ENCODE assay signal across 7 cellular contexts in the genomic region with DNA sequence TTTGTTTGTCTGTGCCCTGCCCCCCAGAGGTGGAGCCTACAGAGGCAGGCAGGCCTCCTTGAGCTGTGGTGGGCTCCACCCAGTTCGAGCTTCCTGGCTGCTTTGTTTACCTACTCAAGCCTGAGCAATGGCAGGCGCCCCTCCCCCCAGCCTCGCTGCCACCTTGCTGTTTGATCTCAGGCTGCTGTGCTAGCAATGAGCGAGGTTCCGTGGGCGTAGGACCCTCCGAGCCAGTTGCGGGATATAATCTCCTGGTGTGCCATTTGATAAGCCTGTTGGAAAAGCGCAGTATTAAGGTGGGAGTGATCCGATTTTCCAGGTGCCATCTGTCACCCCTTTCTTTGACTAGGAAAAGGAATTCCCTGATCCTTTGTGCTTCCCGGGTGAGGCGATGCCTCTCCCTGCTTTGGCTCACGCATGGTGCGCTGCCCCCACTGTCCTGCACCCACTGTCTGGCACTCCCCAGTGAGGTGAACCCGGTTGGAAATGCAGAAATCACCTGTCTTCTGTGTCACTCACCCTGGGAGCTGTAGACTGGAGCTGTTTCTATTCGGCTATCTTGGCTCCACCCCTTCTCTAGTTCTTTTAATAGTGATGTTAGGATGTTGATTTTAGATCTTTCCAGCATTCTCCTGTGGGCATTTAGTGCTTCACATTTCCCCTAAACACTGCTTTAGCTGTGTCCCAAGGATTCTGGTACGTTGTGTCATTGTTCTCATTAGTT.
A peak's percentile ranks its signal among the peaks of the same experiment; 100 is the strongest.
DNase-seq lines count a peak whose midpoint lies in the region; FAIRE-seq and TF ChIP-seq lines count a peak whose summit lies in the region.
"Not testable (repeated sequence)": the region's sequence is repeated elsewhere in the genome, so short reads cannot be mapped to it uniquely, and the experiment has no call there.

No MANE protein-coding gene starts in this region.

- H4K91ac ChIP-seq in H1 (replicated peaks; ENCODE audit: insufficient read length, low read length): not testable (repeated sequence)

- peak; percentile 85 for DNase-seq in DMS53 (lab: John Stamatoyannopoulos, UW)
- DNase-seq in HT-29 (ENCODE audit: low spot score): peak; percentile 59
- peak; percentile 27 for DNase-seq in NCI-H2029 (lab: John Stamatoyannopoulos, UW)
- peak; percentile 53 for DNase-seq in NCI-H748 treated with DMSO at 0.1 percent for 48 hours (lab: John Stamatoyannopoulos, UW)
- DNase-seq in SW480 (ENCODE audit: low spot score): peak; percentile 14
- peak in 1 of 2 experiments; percentile 58 for DNase-seq in H1 (ENCODE audit: low read depth in 1 of 2, low spot score in 2 of 2)
- DNase-seq in stomach: peak; percentile 73

- H2AFZ ChIP-seq in H1 (ENCODE audit: low read length): not testable (repeated sequence)

- H3K4me1 ChIP-seq in H1 (replicated peaks in 1 of 4; ENCODE audit: control insufficient read depth in 3 of 4, insufficient read depth in 4 of 4, low read length in 3 of 4): not testable (repeated sequence)
- peaks cover 5 to 16% (median 10%) of the 10 kb centered on the region in 4 donors for H3K4me1 ChIP-seq in stomach

- H3K4me3 ChIP-seq in H1 (ENCODE audit: extremely low read depth in 1 of 4, insufficient read depth in 2 of 4, low read depth in 3 of 4, low read length in 4 of 4): not testable (repeated sequence)
- peak overlapping the region in 3 of 4 donors; percentile 12 to 39 (median 36) for H3K4me3 ChIP-seq in stomach

- not testable (repeated sequence) for H4K5ac ChIP-seq in H1 (ENCODE audit: insufficient read length, low read depth, low read length)

- WGBS in H1 (ENCODE audit: extremely low coverage in 1 of 2, insufficient coverage in 1 of 2, insufficient read length in 1 of 2, insufficient replicate concordance in 2 of 2, low coverage in 1 of 2, low lambda C conversion rate in 2 of 2, missing lambda C conversion rate in 1 of 2), 2 experiments: 85% methylated on average over 15 of the region's 17 CpGs; no CpG with 5 or more reads in 1 of the 2 experiments
- 54 to 75% (median 62%) methylated on average over 16 to 17 of the region's 17 CpGs for WGBS in stomach, 5 donors

- H2BK120ac ChIP-seq in H1 (replicated peaks; ENCODE audit: low read depth, low read length): not testable (repeated sequence)

- H3K79me1 ChIP-seq in H1 (ENCODE audit: low read depth, low read length): not testable (repeated sequence)

- H2BK20ac ChIP-seq in H1 (ENCODE audit: low read length): not testable (repeated sequence)

- H3K27ac ChIP-seq in H1 (ENCODE audit: low read depth, low read length): not testable (repeated sequence)
- H3K27ac ChIP-seq in stomach: peak overlapping the region; percentile 55 to 76 (median 69)

- not testable (repeated sequence) for H3K23ac ChIP-seq in H1 (ENCODE audit: insufficient read length)

- peaks cover 8 to 12% of the 10 kb centered on the region in 2 experiments; a peak in 2 of 4 replicates for H3K9me3 ChIP-seq in H1 (ENCODE audit: insufficient read depth in 2 of 2, low read depth in 1 of 2, low read length in 1 of 2)
- H3K9me3 ChIP-seq in stomach: not testable (repeated sequence)

- not testable (repeated sequence) for H2BK12ac ChIP-seq in H1 (ENCODE audit: low read depth, low read length)

- not testable (repeated sequence) for FAIRE-seq in H1 (lab: Jason Lieb, UNC)

- not testable (repeated sequence) for H3K14ac ChIP-seq in H1 (ENCODE audit: insufficient read length)

- H3K18ac ChIP-seq in H1 (ENCODE audit: extremely low read depth, low read length): not testable (repeated sequence)

- not testable (repeated sequence) for H3K23me2 ChIP-seq in H1 (ENCODE audit: low read depth, low read length)

- H4K8ac ChIP-seq in H1 (ENCODE audit: extremely low read depth, insufficient read depth, low read length): not testable (repeated sequence)

- not testable (repeated sequence) for H3K56ac ChIP-seq in H1 (replicated peaks; ENCODE audit: insufficient read length, low read depth, low read length)

- not testable (repeated sequence) for H3K36me3 ChIP-seq in H1 (ENCODE audit: control insufficient read depth in 2 of 4, insufficient read depth in 4 of 4, low read length in 3 of 4); stomach

- TF ChIP-seq CTCF in H1 (IDR thresholded peaks at IDR 0.05; ENCODE audit: control extremely low read depth in 1 of 3, insufficient read depth in 1 of 3, low read depth in 1 of 3, low read length in 3 of 3); stomach (IDR thresholded peaks at IDR 0.05): not testable (repeated sequence)

- not testable (repeated sequence) for H3K9ac ChIP-seq in H1 (replicated peaks in 1 of 4; ENCODE audit: extremely low read depth in 1 of 4, low read depth in 3 of 4, low read length in 3 of 4)

- H3K79me2 ChIP-seq in H1 (ENCODE audit: control insufficient read depth in 1 of 2, insufficient read depth in 2 of 2, low read length in 2 of 2): not testable (repeated sequence)

- TF ChIP-seq RAD21 in H1 (IDR thresholded peaks at IDR 0.05 in 1 of 2, conservative IDR thresholded peaks at IDR 0.05 in 1 of 2; ENCODE audit: low read depth in 2 of 2, low read length in 2 of 2): not testable (repeated sequence)

- intact Hi-C loops in stomach (cut with DNase I; ENCODE audit: low total_unique reads): not testable (repeated sequence)

- H4K20me1 ChIP-seq in H1 (replicated peaks in 1 of 2; ENCODE audit: control insufficient read depth in 1 of 2, insufficient read depth in 2 of 2, low read length in 2 of 2): not testable (repeated sequence)

- not testable (repeated sequence) for TF ChIP-seq EP300 in H1 (IDR thresholded peaks at IDR 0.05; ENCODE audit: borderline replicate concordance in 1 of 2, low read depth in 2 of 2, low read length in 2 of 2); stomach (IDR thresholded peaks at IDR 0.05)

- POLR2A ChIA-PET in H1 (lab: Charles Lee; ENCODE audit: partially characterized antibody): not testable (repeated sequence)

- not testable (repeated sequence) for H2AK5ac ChIP-seq in H1 (ENCODE audit: low read depth, low read length)

- CTCF ChIA-PET in H1 (lab: Charles Lee; ENCODE audit: partially characterized antibody): not testable (repeated sequence)

- H2BK5ac ChIP-seq in H1 (ENCODE audit: low read depth, low read length): peak overlapping the region; percentile 32; the same call in 1 of the 2 replicates

- not testable (repeated sequence) for H3K4me2 ChIP-seq in H1 (ENCODE audit: insufficient read depth in 1 of 2, low read depth in 2 of 2, low read length in 2 of 2)

- H2BK15ac ChIP-seq in H1 (ENCODE audit: low read length): not testable (repeated sequence)

- H3K27me3 ChIP-seq in H1 (replicated peaks in 1 of 4; ENCODE audit: control insufficient read depth in 3 of 4, extremely low read depth in 1 of 4, insufficient read depth in 3 of 4, low read length in 3 of 4); stomach: not testable (repeated sequence)

- H3K4ac ChIP-seq in H1 (replicated peaks; ENCODE audit: insufficient read length, low read depth, low read length): not testable (repeated sequence)

- not testable (repeated sequence) for TF ChIP-seq POLR2A in H1 (IDR thresholded peaks at IDR 0.05; ENCODE audit: control extremely low read depth in 1 of 2, low read depth in 2 of 2, low read length in 2 of 2); stomach (IDR thresholded peaks at IDR 0.05)
